18 cellular contexts compared by ENCODE assay signal in genomic region chr5:177595026-177595585, GRCh38.
"Had no signal": no experiment of that assay in that cellular context is flagged by ENCODE, and none has a peak within 500 bp of the region (broad histone marks: within the 10 kb centered on the region; RNA-seq: fewer than 3 reads in every experiment).

No MANE protein-coding gene starts in this region.

- H3K27me3 ChIP-seq: colonic mucosa, pancreas had no signal

- FAIRE-seq: pancreas had no signal

- H3K9me3 ChIP-seq: colonic mucosa, esophagus squamous epithelium, gastroesophageal sphincter, pancreas, tibial artery had no signal

- H3K9ac ChIP-seq: neural progenitor cell had no signal

- H3K4me1 ChIP-seq: neural progenitor cell had no signal

- H3K36me3 ChIP-seq: neural progenitor cell had no signal

- H3K27ac ChIP-seq: colonic mucosa, esophagus squamous epithelium, gastroesophageal sphincter, neural progenitor cell, pancreas, tibial artery had no signal

- ATAC-seq: gastroesophageal sphincter; left lobe of liver; natural killer cell; pancreas; right cardiac atrium; stimulated activated memory B cell treated with anti-CD40 and anti-IgM and Interleukin-4, amounts not matched to agents 10 μg/mL and 1 μg/mL and 100 μg/mL, for 72 hours had no signal

- H3K4me3 ChIP-seq: colonic mucosa, esophagus squamous epithelium, gastroesophageal sphincter, neural progenitor cell, pancreas, tibial artery had no signal

- H3K4me2 ChIP-seq: neural progenitor cell had no signal

- DNase-seq: colonic mucosa; dermis blood vessel endothelial cell; esophagus squamous epithelium; foreskin fibroblast; glutamatergic neuron; mammary epithelial cell; natural killer cell; nucleus accumbens; right cardiac atrium; stimulated activated CD4-positive, alpha-beta T cell treated with anti-CD3 and anti-CD28 coated beads, Interleukin-15, amount 100 ng/mL, for 24 hours; stimulated activated CD4-positive, alpha-beta T cell treated with anti-CD3 and anti-CD28 coated beads, Interleukin-1b, Interleukin-23, amount 100 ng/mL, for 48 hours; stimulated activated CD4-positive, alpha-beta T cell treated with anti-CD3 and anti-CD28 coated beads, Interleukin-4, amount 100 ng/mL, for 24 hours had no signal

- H2AFZ ChIP-seq: neural progenitor cell had no signal
